34 cellular contexts compared by ENCODE assay signal in the genomic region with DNA sequence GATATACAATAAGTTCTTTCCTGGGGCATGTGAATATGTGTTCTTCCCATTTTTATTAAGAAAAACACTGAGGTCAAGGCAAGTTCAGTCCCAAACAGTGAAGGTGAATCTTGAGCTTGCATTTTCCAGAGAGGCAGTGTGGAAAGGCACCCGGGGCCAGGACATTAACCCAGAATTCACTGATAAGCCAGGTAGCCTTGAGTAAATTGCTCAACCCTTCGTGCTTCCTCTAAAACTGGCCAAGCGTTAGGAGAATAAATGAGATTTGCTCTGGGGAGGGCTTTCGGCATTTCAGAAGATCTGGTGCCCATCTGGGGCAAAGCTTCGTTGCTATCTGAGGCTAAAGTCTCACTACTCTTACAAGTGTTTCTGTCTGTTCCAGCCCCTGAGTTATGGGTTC.
"Had no signal": no experiment of that assay in that cellular context is flagged by ENCODE, and none has a peak within 500 bp of the region (broad histone marks: within the 10 kb centered on the region; RNA-seq: fewer than 3 reads in every experiment).

No MANE protein-coding gene starts in this region.

- H3K4me1 Mint-ChIP-seq: activated CD4-positive, alpha-beta T cell treated with anti-CD3 and anti-CD28 coated beads, Interleukin-2, amount 10 ng/mL, durations not matched to agents 24 days and 14 days; activated naive CD4-positive, alpha-beta T cell treated with anti-CD3 and anti-CD28 coated beads, Interleukin-2, amount 10 ng/mL, durations not matched to agents 7 days and 5 days; activated naive CD4-positive, alpha-beta T cell treated with anti-CD3 and anti-CD28 coated beads, Interleukin-2, amount 50 U/mL, for 24 hours; activated naive CD8-positive, alpha-beta T cell treated with anti-CD3 and anti-CD28 coated beads, Interleukin-2, amount 10 ng/mL, durations not matched to agents 7 days and 5 days; activated naive CD8-positive, alpha-beta T cell treated with anti-CD3 and anti-CD28 coated beads, Interleukin-2, amount 50 U/mL, for 24 hours; activated T-helper 17 cell treated with anti-CD3 and anti-CD28 coated beads, Interleukin-2, amount 50 U/mL, for 72 hours had no signal

- H3K4me1 ChIP-seq: body of pancreas, breast epithelium had no signal

- H3K27me3 ChIP-seq: body of pancreas, brain microvascular endothelial cell, breast epithelium had no signal

- H3K4me3 ChIP-seq: body of pancreas, breast epithelium had no signal

- H3K27ac ChIP-seq: body of pancreas, brain microvascular endothelial cell, breast epithelium, VCaP had no signal

- H3K36me3 ChIP-seq: brain microvascular endothelial cell, breast epithelium had no signal

- H3K4me3 Mint-ChIP-seq: activated B cell treated with CpG ODN at 0.5 μM for 24 hours; activated CD4-positive, alpha-beta memory T cell treated with anti-CD3 and anti-CD28 coated beads for 36 hours; activated CD4-positive, alpha-beta T cell treated with anti-CD3 and anti-CD28 coated beads, Interleukin-2, amount 10 ng/mL, durations not matched to agents 24 days and 14 days; activated CD8-positive, alpha-beta T cell treated with anti-CD3 and anti-CD28 coated beads for 36 hours; activated naive CD4-positive, alpha-beta T cell treated with anti-CD3 and anti-CD28 coated beads, Interleukin-2, amount 10 ng/mL, durations not matched to agents 7 days and 5 days; activated naive CD4-positive, alpha-beta T cell treated with anti-CD3 and anti-CD28 coated beads, Interleukin-2, amount 50 U/mL, for 24 hours; activated naive CD8-positive, alpha-beta T cell; activated naive CD8-positive, alpha-beta T cell treated with anti-CD3 and anti-CD28 coated beads, Interleukin-2, amount 10 ng/mL, durations not matched to agents 7 days and 5 days; activated naive CD8-positive, alpha-beta T cell treated with anti-CD3 and anti-CD28 coated beads, Interleukin-2, amount 50 U/mL, for 24 hours; activated T-cell treated with anti-CD3 and anti-CD28 coated beads, Interleukin-2, amount 50 U/mL, for 4 hours; activated T-cell treated with anti-CD3 and anti-CD28 coated beads, Interleukin-2, amount 50 U/mL, for 72 hours; activated T-helper 1 cell treated with anti-CD3 and anti-CD28 coated beads, Interleukin-12 subunit alpha, Interleukin-12 subunit beta, Interleukin-2, Interleukin-4 antibody, amounts not matched to agents 30 ng/mL and 10 ng/mL and 1 ng/mL, durations not matched to agents 14 hours and 24 hours and 36 hours; activated T-helper 17 cell treated with anti-CD3 and anti-CD28 coated beads, Interleukin-2, amount 50 U/mL, for 72 hours; T-helper 1 cell treated with Interleukin-12 subunit alpha and Interleukin-12 subunit beta and Interleukin-4 antibody, amounts not matched to agents 30 μg/mL and 1 μg/mL, for 36 hours; T-helper 2 cell treated with Interferon-gamma antibody and Interleukin-4, amounts not matched to agents 5 μg/mL and 100 μg/mL, for 36 hours had no signal

- H3K9me3 ChIP-seq: body of pancreas, breast epithelium had no signal

- H3K9me3 Mint-ChIP-seq: activated CD4-positive, alpha-beta T cell treated with anti-CD3 and anti-CD28 coated beads, Interleukin-2, amount 10 ng/mL, durations not matched to agents 24 days and 14 days; activated naive CD4-positive, alpha-beta T cell treated with anti-CD3 and anti-CD28 coated beads, Interleukin-2, amount 10 ng/mL, durations not matched to agents 7 days and 5 days; activated naive CD4-positive, alpha-beta T cell treated with anti-CD3 and anti-CD28 coated beads, Interleukin-2, amount 50 U/mL, for 24 hours; activated naive CD8-positive, alpha-beta T cell treated with anti-CD3 and anti-CD28 coated beads, Interleukin-2, amount 10 ng/mL, durations not matched to agents 7 days and 5 days; activated naive CD8-positive, alpha-beta T cell treated with anti-CD3 and anti-CD28 coated beads, Interleukin-2, amount 50 U/mL, for 24 hours; activated T-cell treated with anti-CD3 and anti-CD28 coated beads, Interleukin-2, amount 50 U/mL, for 4 hours; activated T-cell treated with anti-CD3 and anti-CD28 coated beads, Interleukin-2, amount 50 U/mL, for 72 hours; activated T-helper 1 cell treated with anti-CD3 and anti-CD28 coated beads, Interleukin-12 subunit alpha, Interleukin-12 subunit beta, Interleukin-2, Interleukin-4 antibody, amounts not matched to agents 30 ng/mL and 10 ng/mL and 1 ng/mL, durations not matched to agents 14 hours and 24 hours and 36 hours; activated T-helper 17 cell treated with anti-CD3 and anti-CD28 coated beads, Interleukin-2, amount 50 U/mL, for 72 hours; T-helper 1 cell treated with Interleukin-12 subunit alpha and Interleukin-12 subunit beta and Interleukin-4 antibody, amounts not matched to agents 30 μg/mL and 1 μg/mL, for 36 hours; T-helper 2 cell treated with Interferon-gamma antibody and Interleukin-4, amounts not matched to agents 5 μg/mL and 100 μg/mL, for 36 hours had no signal

- H3K27me3 Mint-ChIP-seq: activated CD4-positive, alpha-beta memory T cell treated with anti-CD3 and anti-CD28 coated beads for 36 hours; activated CD4-positive, alpha-beta T cell treated with anti-CD3 and anti-CD28 coated beads, Interleukin-2, amount 10 ng/mL, durations not matched to agents 24 days and 14 days; activated naive CD4-positive, alpha-beta T cell treated with anti-CD3 and anti-CD28 coated beads, Interleukin-2, amount 10 ng/mL, durations not matched to agents 7 days and 5 days; activated naive CD8-positive, alpha-beta T cell had no signal

- DNase-seq: activated B cell treated with CpG ODN at 0.5 μM for 24 hours; activated CD4-positive, alpha-beta memory T cell treated with anti-CD3 and anti-CD28 coated beads for 36 hours; activated CD4-positive, alpha-beta T cell treated with anti-CD3 and anti-CD28 coated beads for 4 hours; activated CD4-positive, alpha-beta T cell treated with anti-CD3 and anti-CD28 coated beads, Interleukin-2, amount 10 ng/mL, durations not matched to agents 24 days and 14 days; activated CD4-positive, alpha-beta T cell treated with anti-CD3 and anti-CD28 coated beads, Interleukin-2, amount 50 U/mL, for 1 hour; activated CD4-positive, alpha-beta T cell treated with anti-CD3 and anti-CD28 coated beads, Interleukin-2, amount 50 U/mL, for 4 hours; activated CD4-positive, CD25-positive, alpha-beta regulatory T cell treated with anti-CD3 and anti-CD28 coated beads, Interleukin-2, amount 50 U/mL, for 72 hours; activated CD8-positive, alpha-beta memory T cell treated with anti-CD3 and anti-CD28 coated beads, Interleukin-2, amount 50 U/mL, for 4 hours; activated CD8-positive, alpha-beta T cell treated with anti-CD3 and anti-CD28 coated beads for 36 hours; activated gamma-delta T cell; activated naive CD4-positive, alpha-beta T cell treated with anti-CD3 and anti-CD28 coated beads, Interleukin-2, amount 10 ng/mL, durations not matched to agents 7 days and 5 days; activated naive CD4-positive, alpha-beta T cell treated with Interleukin-2 at 50 U/mL for 16 hours; activated naive CD8-positive, alpha-beta T cell treated with anti-CD3 and anti-CD28 coated beads, Interleukin-2, amount 10 ng/mL, durations not matched to agents 7 days and 5 days; activated naive CD8-positive, alpha-beta T cell treated with anti-CD3 and anti-CD28 coated beads, Interleukin-2, amount 50 U/mL, for 24 hours; activated T-cell treated with anti-CD3 and anti-CD28 coated beads for 4 hours; activated T-cell treated with anti-CD3 and anti-CD28 coated beads, Interleukin-2, amount 50 U/mL, for 1 hour; activated T-cell treated with anti-CD3 and anti-CD28 coated beads, Interleukin-2, amount 50 U/mL, for 4 hours; activated T-cell treated with anti-CD3 and anti-CD28 coated beads, Interleukin-2, amount 50 U/mL, for 72 hours; amniotic stem cell; aorta; body of pancreas; brain microvascular endothelial cell; central memory CD4-positive, alpha-beta T cell; T-helper 1 cell; T-helper 2 cell; T-helper 9 cell had no signal

- ATAC-seq: activated CD8-positive, alpha-beta T cell treated with anti-CD3 and anti-CD28 coated beads for 36 hours; activated naive CD8-positive, alpha-beta T cell treated with anti-CD3 and anti-CD28 coated beads, Interleukin-2, amount 50 U/mL, for 24 hours; activated T-cell treated with anti-CD3 and anti-CD28 coated beads, Interleukin-2, amount 50 U/mL, for 4 hours; activated T-cell treated with anti-CD3 and anti-CD28 coated beads, Interleukin-2, amount 50 U/mL, for 72 hours; activated T-helper 17 cell treated with anti-CD3 and anti-CD28 coated beads, Interleukin-2, amount 50 U/mL, for 72 hours; body of pancreas had no signal

- H3K27ac Mint-ChIP-seq: activated B cell treated with CpG ODN at 0.5 μM for 24 hours; activated CD4-positive, alpha-beta memory T cell treated with anti-CD3 and anti-CD28 coated beads for 36 hours; activated CD4-positive, alpha-beta T cell treated with anti-CD3 and anti-CD28 coated beads, Interleukin-2, amount 10 ng/mL, durations not matched to agents 24 days and 14 days; activated CD8-positive, alpha-beta T cell treated with anti-CD3 and anti-CD28 coated beads for 36 hours; activated naive CD4-positive, alpha-beta T cell treated with anti-CD3 and anti-CD28 coated beads, Interleukin-2, amount 10 ng/mL, durations not matched to agents 7 days and 5 days; activated naive CD4-positive, alpha-beta T cell treated with anti-CD3 and anti-CD28 coated beads, Interleukin-2, amount 50 U/mL, for 24 hours; activated naive CD8-positive, alpha-beta T cell; activated naive CD8-positive, alpha-beta T cell treated with anti-CD3 and anti-CD28 coated beads, Interleukin-2, amount 10 ng/mL, durations not matched to agents 7 days and 5 days; activated naive CD8-positive, alpha-beta T cell treated with anti-CD3 and anti-CD28 coated beads, Interleukin-2, amount 50 U/mL, for 24 hours; activated T-cell treated with anti-CD3 and anti-CD28 coated beads, Interleukin-2, amount 50 U/mL, for 72 hours; activated T-helper 1 cell treated with anti-CD3 and anti-CD28 coated beads, Interleukin-12 subunit alpha, Interleukin-12 subunit beta, Interleukin-2, Interleukin-4 antibody, amounts not matched to agents 30 ng/mL and 10 ng/mL and 1 ng/mL, durations not matched to agents 14 hours and 24 hours and 36 hours; activated T-helper 17 cell treated with anti-CD3 and anti-CD28 coated beads, Interleukin-2, amount 50 U/mL, for 72 hours; T-helper 1 cell treated with Interleukin-12 subunit alpha and Interleukin-12 subunit beta and Interleukin-4 antibody, amounts not matched to agents 30 μg/mL and 1 μg/mL, for 36 hours; T-helper 2 cell treated with Interferon-gamma antibody and Interleukin-4, amounts not matched to agents 5 μg/mL and 100 μg/mL, for 36 hours had no signal

- H3K36me3 Mint-ChIP-seq: activated CD4-positive, alpha-beta memory T cell treated with anti-CD3 and anti-CD28 coated beads for 36 hours; activated naive CD4-positive, alpha-beta T cell treated with anti-CD3 and anti-CD28 coated beads, Interleukin-2, amount 10 ng/mL, durations not matched to agents 7 days and 5 days; activated naive CD4-positive, alpha-beta T cell treated with anti-CD3 and anti-CD28 coated beads, Interleukin-2, amount 50 U/mL, for 24 hours; activated naive CD8-positive, alpha-beta T cell; activated naive CD8-positive, alpha-beta T cell treated with anti-CD3 and anti-CD28 coated beads, Interleukin-2, amount 10 ng/mL, durations not matched to agents 7 days and 5 days had no signal
